Comparison of ENCODE assay signal across 22 cellular contexts in the genomic region with DNA sequence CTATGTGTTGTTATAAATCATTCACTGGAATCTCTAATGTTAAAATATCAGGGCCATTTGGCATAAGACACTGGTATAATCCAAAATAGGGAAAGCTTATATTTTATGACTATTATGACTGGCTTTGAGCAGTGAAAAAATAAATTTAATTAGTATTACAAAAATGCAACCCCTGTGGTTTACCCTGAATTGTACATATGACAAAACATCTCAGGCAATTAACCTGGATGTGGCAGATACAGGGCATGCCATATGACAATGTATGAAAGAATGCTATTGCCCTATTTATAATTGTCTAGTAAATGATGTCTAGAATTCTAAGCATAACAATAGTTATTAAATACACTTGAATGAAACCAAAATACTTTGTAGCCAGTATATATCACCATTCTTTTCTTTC.
DNase-seq lines count a peak whose midpoint lies in the region; ATAC-seq, FAIRE-seq and TF ChIP-seq lines count a peak whose summit lies in the region.
"Had no signal": no experiment of that assay in that cellular context is flagged by ENCODE, and none has a peak within 500 bp of the region (broad histone marks: within the 10 kb centered on the region; RNA-seq: fewer than 3 reads in every experiment).

No MANE protein-coding gene starts in this region.

- H3K36me3 Mint-ChIP-seq in astrocyte (ENCODE audit: low read depth, unreplicated experiment) (no peaks in the 10 kb centered on the region), T-helper 17 cell (ENCODE audit: low read depth) (no peaks in the 10 kb centered on the region)
- H3K36me3 Mint-ChIP-seq in activated T-helper 17 cell treated with anti-CD3 and anti-CD28 coated beads, Interleukin-2, amount 50 U/mL, for 72 hours (ENCODE audit: low read depth) = no peaks in the 10 kb centered on the region
- H3K36me3 Mint-ChIP-seq: CD4-positive, alpha-beta memory T cell had no signal

- H3K27me3 ChIP-seq in astrocyte (ENCODE audit: insufficient read depth, low read length) = no peaks in the 10 kb centered on the region
- no peaks in the 10 kb centered on the region for H3K27me3 ChIP-seq in WERI-Rb-1 (ENCODE audit: insufficient read depth, low read depth, severe bottlenecking)

- no peak overlapping the region for H3K4me2 ChIP-seq in astrocyte (ENCODE audit: low read length)
- H3K4me2 ChIP-seq: A549 had no signal

- H3K27ac Mint-ChIP-seq in astrocyte (ENCODE audit: unreplicated experiment) (no peak overlapping the region), T-helper 17 cell (no peak overlapping the region)
- no peak overlapping the region for H3K27ac Mint-ChIP-seq in activated T-helper 17 cell treated with anti-CD3 and anti-CD28 coated beads, Interleukin-2, amount 50 U/mL, for 72 hours
- H3K27ac Mint-ChIP-seq: CD4-positive, alpha-beta memory T cell had no signal

- TF ChIP-seq CTCF in astrocyte (IDR thresholded peaks at IDR 0.05; ENCODE audit: insufficient read depth, low read depth, low read length) (no peak), WERI-Rb-1 (IDR thresholded peaks at IDR 0.05; ENCODE audit: low read depth, low read length) (no peak)

- no peak overlapping the region for H2AFZ ChIP-seq in astrocyte (ENCODE audit: low read depth, low read length)
- H2AFZ ChIP-seq: GM23248 had no signal

- H3K27me3 Mint-ChIP-seq in astrocyte (ENCODE audit: low read depth, unreplicated experiment) (no peaks in the 10 kb centered on the region), T-helper 17 cell (no peaks in the 10 kb centered on the region)
- H3K27me3 Mint-ChIP-seq in activated T-helper 17 cell treated with anti-CD3 and anti-CD28 coated beads, Interleukin-2, amount 50 U/mL, for 72 hours = no peaks in the 10 kb centered on the region
- H3K27me3 Mint-ChIP-seq: CD4-positive, alpha-beta memory T cell had no signal

- peak; percentile 1 for DNase-seq in A172 (ENCODE audit: low spot score)
- DNase-seq in GM03348 (ENCODE audit: low spot score) = peak; percentile 5
- DNase-seq in astrocyte (ENCODE audit: low read depth) = peak; percentile 16
- DNase-seq in WERI-Rb-1 = no peak
- no peak for DNase-seq in T-helper 17 cell
- DNase-seq: ACHN; C1 segment of cervical spinal cord; Calu3; CD4-positive, alpha-beta memory T cell; COR-L47; DMS53; DMS79 treated with DMSO at 0.1 percent for 48 hours; GM23248; H7; HCEC 1CT had no signal

- no peaks in the 10 kb centered on the region for H3K9me3 ChIP-seq in astrocyte (ENCODE audit: insufficient read depth, low read depth, low read length)
- no peaks in the 10 kb centered on the region for H3K9me3 ChIP-seq in WERI-Rb-1 (ENCODE audit: severe bottlenecking)
- H3K9me3 ChIP-seq in T-helper 17 cell (ENCODE audit: control insufficient read depth, low read length, poor library complexity, severe bottlenecking) = no peaks in the 10 kb centered on the region
- H3K9me3 ChIP-seq: A549 had no signal

- H3K79me2 ChIP-seq in astrocyte (ENCODE audit: insufficient read depth, low read length) = no peaks in the 10 kb centered on the region

- H3K4me3 ChIP-seq in astrocyte (ENCODE audit: insufficient read depth, low read depth, low read length) (no peak overlapping the region), WERI-Rb-1 (ENCODE audit: low read depth, low read length) (no peak overlapping the region)
- H3K4me3 ChIP-seq: A549, GM12878, GM23248 had no signal

- ATAC-seq in T-helper 17 cell = no peak
- no peak for ATAC-seq in activated T-helper 17 cell treated with anti-CD3 and anti-CD28 coated beads, Interleukin-2, amount 50 U/mL, for 72 hours (replicated peaks)
- ATAC-seq: A549, GM12878 had no signal

- H4K20me1 ChIP-seq in astrocyte (ENCODE audit: insufficient read depth, low read length) = no peaks in the 10 kb centered on the region

- H3K9me3 Mint-ChIP-seq in astrocyte (ENCODE audit: unreplicated experiment) = no peaks in the 10 kb centered on the region
- peaks cover 3% of the 10 kb centered on the region for H3K9me3 Mint-ChIP-seq in activated T-helper 17 cell treated with anti-CD3 and anti-CD28 coated beads, Interleukin-2, amount 50 U/mL, for 72 hours

- no peak overlapping the region for H3K9ac ChIP-seq in astrocyte (ENCODE audit: low read length)
- H3K9ac ChIP-seq: GM23248 had no signal

- FAIRE-seq in astrocyte (lab: Jason Lieb, UNC) = no peak
- FAIRE-seq: A549, G401.6, GM12878, GM19239, H1 had no signal

- H3K4me3 Mint-ChIP-seq in astrocyte (ENCODE audit: unreplicated experiment) (no peak overlapping the region), T-helper 17 cell (no peak overlapping the region)
- no peak overlapping the region for H3K4me3 Mint-ChIP-seq in activated T-helper 17 cell treated with anti-CD3 and anti-CD28 coated beads, Interleukin-2, amount 50 U/mL, for 72 hours
- H3K4me3 Mint-ChIP-seq: CD4-positive, alpha-beta memory T cell had no signal

- no peaks in the 10 kb centered on the region for H3K36me3 ChIP-seq in astrocyte (ENCODE audit: insufficient read depth, low read length)
- no peaks in the 10 kb centered on the region for H3K36me3 ChIP-seq in WERI-Rb-1

- H3K27ac ChIP-seq in astrocyte (ENCODE audit: low read depth, low read length) = no peak overlapping the region
- no peak overlapping the region for H3K27ac ChIP-seq in WERI-Rb-1
- H3K27ac ChIP-seq: 22Rv1, A549, GM23248 had no signal

- H3K4me1 ChIP-seq in astrocyte (ENCODE audit: insufficient read depth, low read length) = no peaks in the 10 kb centered on the region
- H3K4me1 ChIP-seq: A549 had no signal

- H3K4me1 Mint-ChIP-seq in astrocyte (ENCODE audit: low read depth, unreplicated experiment) (no peaks in the 10 kb centered on the region), T-helper 17 cell (no peaks in the 10 kb centered on the region)
- no peaks in the 10 kb centered on the region for H3K4me1 Mint-ChIP-seq in activated T-helper 17 cell treated with anti-CD3 and anti-CD28 coated beads, Interleukin-2, amount 50 U/mL, for 72 hours
- H3K4me1 Mint-ChIP-seq: CD4-positive, alpha-beta memory T cell had no signal

Comparison
In these comparisons a context has a peak if more than half of its experiments do, and no peak if none do; other contexts are left out.
1. DNase-seq: peak in A172 (single experiment), GM03348 (single experiment) and astrocyte (single experiment); none in WERI-Rb-1 (single experiment) and T-helper 17 cell (0 of 3).